In genomic region chrX:48998391-48998790, GRCh38 we compare ENCODE assay signal across 1 cellular context.
TF ChIP-seq lines count a peak whose summit lies in the region.

No MANE protein-coding gene starts in this region.

TF ChIP-seq in K562, 482 proteins besides CTCF, POLR2A, EP300 and RAD21:
- TF ChIP-seq EGR1 (conservative IDR thresholded peaks at IDR 0.05) (peak; percentile 42), NELFE (IDR thresholded peaks at IDR 0.05; ENCODE audit: insufficient read depth, insufficient read length) (no peak)
